8 cellular contexts compared by ENCODE assay signal in the genomic region with DNA sequence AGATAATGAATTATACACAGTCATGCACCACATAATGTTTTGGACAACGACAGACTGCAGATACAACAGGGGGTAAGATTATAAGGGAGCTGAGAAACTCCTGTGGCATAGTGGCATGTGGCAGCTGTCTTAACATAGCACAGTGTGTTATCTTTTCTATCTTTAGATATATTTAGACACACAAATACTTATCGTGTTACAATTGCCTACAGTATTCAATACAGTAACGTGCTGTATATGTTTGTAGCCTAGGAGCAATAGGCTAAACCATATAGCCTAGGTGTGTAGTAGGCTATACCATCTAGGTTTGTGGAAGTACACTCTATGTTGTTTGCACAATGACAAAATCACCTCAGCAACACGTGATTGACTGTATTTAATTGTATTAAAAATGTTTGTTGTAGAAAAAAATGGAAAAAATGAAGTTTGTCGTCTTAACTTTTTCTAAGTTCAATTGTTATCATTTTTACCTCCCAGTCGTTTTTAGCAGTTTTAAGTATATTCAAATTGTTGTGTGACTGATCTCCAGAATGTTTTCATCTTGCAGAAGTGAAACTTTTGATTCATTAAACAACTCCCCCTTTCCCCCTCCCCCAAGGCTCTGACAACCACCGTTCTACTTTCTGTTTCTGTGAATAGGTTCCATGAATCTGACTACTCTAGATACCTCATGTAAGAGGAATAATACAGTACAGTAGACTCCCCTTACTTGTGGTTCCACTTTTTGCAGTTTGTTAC.
DNase-seq lines count a peak whose midpoint lies in the region; ATAC-seq, FAIRE-seq and TF ChIP-seq lines count a peak whose summit lies in the region.

No MANE protein-coding gene starts in this region.

- 37% methylated on average over 7 of the region's 7 CpGs for WGBS in right lobe of liver (ENCODE audit: insufficient coverage, low coverage, low lambda C conversion rate, missing lambda C conversion rate)
- WGBS in HepG2 (ENCODE audit: low lambda C conversion rate), result 4% methylated on average over 7 of the region's 7 CpGs
- 45 to 52% methylated on average over 7 of the region's 7 CpGs for WGBS in lower leg skin, 2 donors

- no peaks in the 10 kb centered on the region for H3K36me3 Mint-ChIP-seq in progenitor cell of endocrine pancreas (ENCODE audit: insufficient read depth)

- H3K27ac Mint-ChIP-seq in progenitor cell of endocrine pancreas, result no peak overlapping the region

- CTCF ChIA-PET in HepG2 (lab: Yijun Ruan, JAX; ENCODE audit: low intra/inter-chr PET ratio, low total read pairs), result no interaction called here

- TF ChIP-seq CTCF in right lobe of liver (IDR thresholded peaks at IDR 0.05) (no peak), HepG2 (CRISPR knock-in tag; IDR thresholded peaks at IDR 0.05) (no peak), lower leg skin (IDR thresholded peaks at IDR 0.05) (no peak), progenitor cell of endocrine pancreas (IDR thresholded peaks at IDR 0.05; ENCODE audit: unreplicated experiment) (no peak)

- H3K9me3 ChIP-seq in right lobe of liver (no peaks in the 10 kb centered on the region), HepG2 (ENCODE audit: low read length) (no peaks in the 10 kb centered on the region)

- in situ Hi-C loops in HepG2 (cut with HindIII; ENCODE audit: extremely low pct_ligation_motif_present, low pct_unique_long_range_greater_than_20kb), result no loop called here

- no peak for TF ChIP-seq EP300 in HepG2 (IDR thresholded peaks at IDR 0.05; ENCODE audit: low read depth in 2 of 2, low read length in 2 of 2)
- no peak for TF ChIP-seq EP300 in HepG2 (CRISPR knock-in tag; IDR thresholded peaks at IDR 0.05; ENCODE audit: borderline replicate concordance)

- TF ChIP-seq RAD21 in HepG2 (CRISPR knock-in tag; IDR thresholded peaks at IDR 0.05), result no peak

- TF ChIP-seq POLR2A in right lobe of liver (IDR thresholded peaks at IDR 0.05) (no peak), HepG2 (IDR thresholded peaks at IDR 0.05; ENCODE audit: insufficient read depth in 1 of 2, low read depth in 2 of 2, low read length in 2 of 2) (no peak), lower leg skin (IDR thresholded peaks at IDR 0.05) (no peak)

- FAIRE-seq in HepG2 (lab: Jason Lieb, UNC), result no peak

- no peak overlapping the region for H3K4me3 Mint-ChIP-seq in progenitor cell of endocrine pancreas (ENCODE audit: low read depth)

- ATAC-seq in right lobe of liver (peak in 3 of 4 donors; percentile 46 to 71 (median 61)), HepG2 (no peak), HG03521 (IDR thresholded peaks at IDR 0.05; ENCODE audit: unreplicated experiment) (peak; percentile 85)

- no peak overlapping the region for H3K4me2 ChIP-seq in HepG2 (ENCODE audit: low read depth, low read length)

- no peak overlapping the region for H3K4me3 ChIP-seq in right lobe of liver
- no peak overlapping the region for H3K4me3 ChIP-seq in HepG2 (replicated peaks in 1 of 3; ENCODE audit: insufficient read depth in 1 of 3, low read depth in 2 of 3, low read length in 3 of 3)
- H3K4me3 ChIP-seq in lower leg skin (ENCODE audit: low read depth, poor library complexity, severe bottlenecking), result no peak overlapping the region

- H3K79me2 ChIP-seq in HepG2 (ENCODE audit: insufficient read depth, low read length), result no peaks in the 10 kb centered on the region

- H4K20me1 ChIP-seq in HepG2 (ENCODE audit: insufficient read depth, low read length), result no peaks in the 10 kb centered on the region

- peaks cover 8% of the 10 kb centered on the region for H3K4me1 Mint-ChIP-seq in progenitor cell of endocrine pancreas (ENCODE audit: low read depth)

- BruUV-seq in HepG2 (replicated peaks; lab: Mats Ljungman, UMichigan), result no TSS peak

- H3K27me3 ChIP-seq in right lobe of liver (no peaks in the 10 kb centered on the region), HepG2 (ENCODE audit: control insufficient read depth in 1 of 2, insufficient read depth in 2 of 2, low read length in 2 of 2) (no peaks in the 10 kb centered on the region)

- H3K27ac ChIP-seq in right lobe of liver (no peak overlapping the region), HepG2 (ENCODE audit: extremely low read length, insufficient read depth, low read length) (no peak overlapping the region)

- H3K36me3 ChIP-seq in right lobe of liver (no peaks in the 10 kb centered on the region), HepG2 (replicated peaks in 1 of 2; ENCODE audit: control insufficient read depth in 1 of 2, insufficient read depth in 2 of 2, low read length in 2 of 2) (no peaks in the 10 kb centered on the region)

- no peaks in the 10 kb centered on the region for H3K27me3 Mint-ChIP-seq in progenitor cell of endocrine pancreas

- H3K4me1 ChIP-seq in right lobe of liver (no peaks in the 10 kb centered on the region), HepG2 (ENCODE audit: insufficient read depth, low read length) (no peaks in the 10 kb centered on the region)

- no peak overlapping the region for H2AFZ ChIP-seq in HepG2 (ENCODE audit: low read length)

- DNase-seq in right lobe of liver (no peak), HepG2 (ENCODE audit: low spot score) (no peak), putamen (ENCODE audit: low spot score) (no peak), lower leg skin (ENCODE audit: low spot score in 2 of 2) (no peak), progenitor cell of endocrine pancreas (ENCODE audit: low spot score, unreplicated experiment) (no peak)
- DNase-seq in activated CD8-positive, alpha-beta memory T cell treated with anti-CD3 and anti-CD28 coated beads, Interleukin-2, amount 50 U/mL, for 4 hours, result peak; percentile 34
- peak; percentile 55 for DNase-seq in stimulated activated CD4-positive, alpha-beta T cell treated with anti-CD3 and anti-CD28 coated beads, Interleukin-4, amount 100 ng/mL, for 1 hour

- H3K9me3 Mint-ChIP-seq in progenitor cell of endocrine pancreas (ENCODE audit: low read depth), result peaks cover 4% of the 10 kb centered on the region

- intact Hi-C loops in right lobe of liver (cut with DNase I) (no loop called here), HepG2 (cut with micrococcal nuclease; ENCODE audit: unreplicated experiment) (no loop called here), lower leg skin (cut with DNase I; ENCODE audit: low total_unique reads) (no loop called here)

- POLR2A ChIA-PET in HepG2 (lab: Yijun Ruan, JAX), result no interaction called here

- H3K9ac ChIP-seq in HepG2 (ENCODE audit: insufficient read depth, low read depth, low read length), result no peak overlapping the region

TF ChIP-seq in HepG2, 621 proteins besides CTCF, POLR2A, EP300 and RAD21 (continues in another document):
- TF ChIP-seq ZNF614 (CRISPR knock-in tag; IDR thresholded peaks at IDR 0.05; ENCODE audit: borderline replicate concordance), result no peak
- TF ChIP-seq, protein P1, sequence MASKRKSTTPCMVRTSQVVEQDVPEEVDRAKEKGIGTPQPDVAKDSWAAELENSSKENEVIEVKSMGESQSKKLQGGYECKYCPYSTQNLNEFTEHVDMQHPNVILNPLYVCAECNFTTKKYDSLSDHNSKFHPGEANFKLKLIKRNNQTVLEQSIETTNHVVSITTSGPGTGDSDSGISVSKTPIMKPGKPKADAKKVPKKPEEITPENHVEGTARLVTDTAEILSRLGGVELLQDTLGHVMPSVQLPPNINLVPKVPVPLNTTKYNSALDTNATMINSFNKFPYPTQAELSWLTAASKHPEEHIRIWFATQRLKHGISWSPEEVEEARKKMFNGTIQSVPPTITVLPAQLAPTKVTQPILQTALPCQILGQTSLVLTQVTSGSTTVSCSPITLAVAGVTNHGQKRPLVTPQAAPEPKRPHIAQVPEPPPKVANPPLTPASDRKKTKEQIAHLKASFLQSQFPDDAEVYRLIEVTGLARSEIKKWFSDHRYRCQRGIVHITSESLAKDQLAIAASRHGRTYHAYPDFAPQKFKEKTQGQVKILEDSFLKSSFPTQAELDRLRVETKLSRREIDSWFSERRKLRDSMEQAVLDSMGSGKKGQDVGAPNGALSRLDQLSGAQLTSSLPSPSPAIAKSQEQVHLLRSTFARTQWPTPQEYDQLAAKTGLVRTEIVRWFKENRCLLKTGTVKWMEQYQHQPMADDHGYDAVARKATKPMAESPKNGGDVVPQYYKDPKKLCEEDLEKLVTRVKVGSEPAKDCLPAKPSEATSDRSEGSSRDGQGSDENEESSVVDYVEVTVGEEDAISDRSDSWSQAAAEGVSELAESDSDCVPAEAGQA (IDR thresholded peaks at IDR 0.05; ENCODE audit: low read depth), result no peak
- TF ChIP-seq, protein P1 (CRISPR knock-in tag; IDR thresholded peaks at IDR 0.05; ENCODE audit: borderline replicate concordance), result no peak
- no peak for TF ChIP-seq ZNF839 (CRISPR knock-in tag; IDR thresholded peaks at IDR 0.05; ENCODE audit: borderline replicate concordance)
- no peak for TF ChIP-seq DDIT3 (CRISPR knock-in tag; IDR thresholded peaks at IDR 0.05)
- TF ChIP-seq BCL6 (CRISPR knock-in tag; IDR thresholded peaks at IDR 0.05), result no peak
- no peak for TF ChIP-seq SOX5 (CRISPR knock-in tag; IDR thresholded peaks at IDR 0.05; ENCODE audit: borderline replicate concordance)
- no peak for TF ChIP-seq DR1 (CRISPR knock-in tag; IDR thresholded peaks at IDR 0.05)
- TF ChIP-seq ZNF879 (CRISPR knock-in tag; IDR thresholded peaks at IDR 0.05), result no peak
- TF ChIP-seq ZNF543 (CRISPR knock-in tag; IDR thresholded peaks at IDR 0.05), result no peak
- no peak for TF ChIP-seq PCBP1 (IDR thresholded peaks at IDR 0.05; ENCODE audit: borderline replicate concordance, low read depth, low read length)
- TF ChIP-seq ZNF780A (CRISPR knock-in tag; IDR thresholded peaks at IDR 0.05), result no peak
- no peak for TF ChIP-seq SATB2 (CRISPR knock-in tag; IDR thresholded peaks at IDR 0.05)
- no peak for TF ChIP-seq ZNF709 (CRISPR knock-in tag; IDR thresholded peaks at IDR 0.05)

Comparison
In these comparisons a context has a peak if more than half of its experiments do, and no peak if none do; other contexts are left out.
1. DNase-seq: peak in activated CD8-positive, alpha-beta memory T cell treated with anti-CD3 and anti-CD28 coated beads, Interleukin-2, amount 50 U/mL, for 4 hours (single experiment) and stimulated activated CD4-positive, alpha-beta T cell treated with anti-CD3 and anti-CD28 coated beads, Interleukin-4, amount 100 ng/mL, for 1 hour (single experiment); none in right lobe of liver (0 of 3), HepG2 (single experiment), putamen (single experiment), lower leg skin (0 of 2) and progenitor cell of endocrine pancreas (single experiment).